1 cellular context compared by ENCODE assay signal in genomic region chr2:197185676-197186075, GRCh38.
TF ChIP-seq lines count a peak whose summit lies in the region.

No MANE protein-coding gene starts in this region.

TF ChIP-seq in GM23338, 12 proteins besides CTCF, POLR2A, EP300 and RAD21:
- TF ChIP-seq REST (IDR thresholded peaks at IDR 0.05; ENCODE audit: unreplicated experiment), result no peak
- no peak for TF ChIP-seq JUNB (IDR thresholded peaks at IDR 0.05; ENCODE audit: unreplicated experiment)
- TF ChIP-seq, protein P1, sequence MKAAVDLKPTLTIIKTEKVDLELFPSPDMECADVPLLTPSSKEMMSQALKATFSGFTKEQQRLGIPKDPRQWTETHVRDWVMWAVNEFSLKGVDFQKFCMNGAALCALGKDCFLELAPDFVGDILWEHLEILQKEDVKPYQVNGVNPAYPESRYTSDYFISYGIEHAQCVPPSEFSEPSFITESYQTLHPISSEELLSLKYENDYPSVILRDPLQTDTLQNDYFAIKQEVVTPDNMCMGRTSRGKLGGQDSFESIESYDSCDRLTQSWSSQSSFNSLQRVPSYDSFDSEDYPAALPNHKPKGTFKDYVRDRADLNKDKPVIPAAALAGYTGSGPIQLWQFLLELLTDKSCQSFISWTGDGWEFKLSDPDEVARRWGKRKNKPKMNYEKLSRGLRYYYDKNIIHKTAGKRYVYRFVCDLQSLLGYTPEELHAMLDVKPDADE (IDR thresholded peaks at IDR 0.05), result no peak
- TF ChIP-seq CREB1 (CRISPR knock-in tag; IDR thresholded peaks at IDR 0.05; ENCODE audit: low read depth), result no peak
- TF ChIP-seq ZNF114 (CRISPR knock-in tag; IDR thresholded peaks at IDR 0.05), result no peak
- no peak for TF ChIP-seq EZH2 (IDR thresholded peaks at IDR 0.05; ENCODE audit: low read depth, unreplicated experiment)
